In the genomic region with DNA sequence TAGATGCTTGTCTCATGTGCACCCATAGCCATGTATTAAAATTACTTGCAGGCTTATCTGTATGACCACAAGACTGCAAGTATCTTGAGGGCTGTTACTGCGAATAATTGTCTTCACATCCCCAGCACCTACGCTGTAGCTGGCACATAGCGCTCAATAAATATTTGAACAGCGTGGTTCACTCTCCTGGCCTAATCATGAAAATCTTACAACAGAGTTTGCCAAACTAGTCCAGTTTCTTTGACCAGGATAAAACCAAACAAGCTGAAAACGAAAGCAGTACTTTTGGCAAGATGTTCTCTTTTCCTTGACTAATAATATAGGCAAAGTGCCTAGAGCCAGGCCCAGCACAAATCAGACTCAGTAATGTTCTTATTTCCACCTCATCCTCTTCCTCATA, we compare ENCODE assay signal across 19 cellular contexts.
DNase-seq lines count a peak whose midpoint lies in the region; FAIRE-seq and TF ChIP-seq lines count a peak whose summit lies in the region.
"Had no signal": no experiment of that assay in that cellular context is flagged by ENCODE, and none has a peak within 500 bp of the region (broad histone marks: within the 10 kb centered on the region; RNA-seq: fewer than 3 reads in every experiment).

No MANE protein-coding gene starts in this region.

- DNase-seq in M059J (ENCODE audit: low read depth) = peak; percentile 4
- peak; percentile 14 for DNase-seq in fibroblast of peridontal ligament (ENCODE audit: extremely low read depth)
- peak; percentile 54 for DNase-seq in mucosa of gallbladder (ENCODE audit: low spot score)
- no peak for DNase-seq in activated CD4-positive, alpha-beta T cell treated with anti-CD3 and anti-CD28 coated beads for 1 hour
- no peak for DNase-seq in activated CD8-positive, alpha-beta memory T cell treated with anti-CD3 and anti-CD28 coated beads, Interleukin-2, amount 50 U/mL, for 48 hours
- no peak for DNase-seq in activated effector memory CD4-positive, alpha-beta T cell treated with anti-CD3 and anti-CD28 coated beads, Interleukin-2, amount 50 U/mL, for 16 hours
- no peak for DNase-seq in GM12891 (ENCODE audit: insufficient read length, low spot score)
- DNase-seq: ACHN; activated naive CD8-positive, alpha-beta T cell treated with anti-CD3 and anti-CD28 coated beads, Interleukin-2, amount 10 ng/mL, durations not matched to agents 7 days and 5 days; cortex of kidney; heart right ventricle; NCI-H1417; Peyer's patch; stimulated activated naive CD4-positive, alpha-beta T cell; T-helper 17 cell had no signal

- no peak for FAIRE-seq in GM12891 (lab: Jason Lieb, UNC)
- FAIRE-seq: H1 had no signal

- TF ChIP-seq POLR2A in GM12891 (IDR thresholded peaks at IDR 0.05; ENCODE audit: low read depth, low read length) = no peak

- peak overlapping the region; percentile 65 for H3K27ac ChIP-seq in 22Rv1
- H3K27ac ChIP-seq: heart right ventricle, Peyer's patch, skin epidermis, tibial nerve had no signal

- TF ChIP-seq CTCF in 22Rv1 (IDR thresholded peaks at IDR 0.05) = no peak

TF ChIP-seq in GM12891, 5 proteins besides CTCF, POLR2A, EP300 and RAD21:
- TF ChIP-seq PAX5 (IDR thresholded peaks at IDR 0.05; ENCODE audit: insufficient read depth, low read length, severe bottlenecking) (no peak), POU2F2 (IDR thresholded peaks at IDR 0.05; ENCODE audit: low read depth, low read length) (no peak), POLR2AphosphoS5 (IDR thresholded peaks at IDR 0.05; ENCODE audit: low read depth, low read length) (no peak), TAF1 (IDR thresholded peaks at IDR 0.05; ENCODE audit: low read depth, low read length) (no peak), SPI1 (IDR thresholded peaks at IDR 0.05; ENCODE audit: low read depth, low read length) (no peak)
TF ChIP-seq in GM12891: peak in this region for 0.

Comparison
In these comparisons a context has a peak if more than half of its experiments do, and no peak if none do; other contexts are left out.
1. DNase-seq: peak in M059J (single experiment), fibroblast of peridontal ligament (single experiment) and mucosa of gallbladder (single experiment); none in activated CD4-positive, alpha-beta T cell treated with anti-CD3 and anti-CD28 coated beads for 1 hour (single experiment), activated CD8-positive, alpha-beta memory T cell treated with anti-CD3 and anti-CD28 coated beads, Interleukin-2, amount 50 U/mL, for 48 hours (single experiment), activated effector memory CD4-positive, alpha-beta T cell treated with anti-CD3 and anti-CD28 coated beads, Interleukin-2, amount 50 U/mL, for 16 hours (single experiment) and GM12891 (single experiment).